ENCODE assay signal across 8 cellular contexts in genomic region chr1:172746091-172746949, GRCh38.
A peak's percentile ranks its signal among the peaks of the same experiment; 100 is the strongest.
DNase-seq lines count a peak whose midpoint lies in the region; ATAC-seq, FAIRE-seq and TF ChIP-seq lines count a peak whose summit lies in the region.

No MANE protein-coding gene starts in this region.

- H4K20me1 ChIP-seq in DOHH2 (ENCODE audit: control insufficient read depth, insufficient read depth, low read depth, low read length) (no peaks in the 10 kb centered on the region), SU-DHL-6 (ENCODE audit: low read depth, low read length) (no peaks in the 10 kb centered on the region)

- H3K27me3 ChIP-seq in DOHH2 (ENCODE audit: control insufficient read depth, low read length) (no peaks in the 10 kb centered on the region), SU-DHL-6 (ENCODE audit: low read length) (no peaks in the 10 kb centered on the region), neutrophil (no peaks in the 10 kb centered on the region)

- ATAC-seq in GM19463 (IDR thresholded peaks at IDR 0.05; ENCODE audit: unreplicated experiment), result peak; percentile 86
- ATAC-seq in HG03460 (IDR thresholded peaks at IDR 0.05; ENCODE audit: unreplicated experiment), result peak; percentile 86

- no peaks in the 10 kb centered on the region for H3K9me3 ChIP-seq in DOHH2 (ENCODE audit: control insufficient read depth, insufficient read depth, low read length)
- H3K9me3 ChIP-seq in SU-DHL-6 (ENCODE audit: insufficient read depth, low read length), result no peaks in the 10 kb centered on the region
- no peaks in the 10 kb centered on the region for H3K9me3 ChIP-seq in neutrophil

- H3K27ac ChIP-seq in DOHH2 (ENCODE audit: low read depth, low read length), result 0 out of 2 replicates have a peak overlapping the region, but pooled peaks have one; percentile 10
- no peak overlapping the region for H3K27ac ChIP-seq in SU-DHL-6 (ENCODE audit: low read depth, low read length)
- H3K27ac ChIP-seq in neutrophil, result peak overlapping the region; percentile 70

- no peaks in the 10 kb centered on the region for H3K36me3 ChIP-seq in DOHH2 (ENCODE audit: control insufficient read depth, low read length)
- H3K36me3 ChIP-seq in SU-DHL-6 (ENCODE audit: low read length), result no peaks in the 10 kb centered on the region
- H3K36me3 ChIP-seq in neutrophil, result no peaks in the 10 kb centered on the region

- no peaks in the 10 kb centered on the region for H3K79me2 ChIP-seq in DOHH2 (ENCODE audit: control insufficient read depth, low read length)
- no peaks in the 10 kb centered on the region for H3K79me2 ChIP-seq in SU-DHL-6 (ENCODE audit: insufficient read depth, low read length)

- H2AFZ ChIP-seq in SU-DHL-6 (ENCODE audit: low read depth, low read length, severe bottlenecking), result no peak overlapping the region

- peak; percentile 60 for FAIRE-seq in endometrium (lab: Jason Lieb, UNC)

- peak overlapping the region; percentile 34 for H3K4me3 ChIP-seq in DOHH2 (ENCODE audit: low read length)
- no peak overlapping the region for H3K4me3 ChIP-seq in SU-DHL-6 (ENCODE audit: insufficient read depth, low read length, poor library complexity, severe bottlenecking)
- peak overlapping the region in 1 of 2 experiments; percentile 22 for H3K4me3 ChIP-seq in neutrophil (ENCODE audit: low read depth in 1 of 2, low read length in 1 of 2)

- TF ChIP-seq CTCF in DOHH2 (IDR thresholded peaks at IDR 0.05; ENCODE audit: low read depth, low read length, poor library complexity, severe bottlenecking), result no peak
- TF ChIP-seq CTCF in SU-DHL-6 (IDR thresholded peaks at IDR 0.05; ENCODE audit: insufficient read depth, low read length, poor library complexity, severe bottlenecking), result no peak
- no peak for TF ChIP-seq CTCF in neutrophil (IDR thresholded peaks at IDR 0.05)

- H3K4me1 ChIP-seq in DOHH2 (ENCODE audit: control insufficient read depth, low read length) (peaks cover 27% of the 10 kb centered on the region), neutrophil (ENCODE audit: control insufficient read depth in 1 of 2, insufficient read depth in 1 of 2, low read depth in 1 of 2, low read length in 1 of 2) (peaks cover 16 to 21% of the 10 kb centered on the region in 2 experiments)

- no peak overlapping the region for H3K9ac ChIP-seq in SU-DHL-6 (ENCODE audit: low read length)

- DNase-seq in NCI-H1417 treated with DMSO at 0.1 percent for 48 hours (lab: John Stamatoyannopoulos, UW), result no peak
- DNase-seq in NCI-H345 treated with DMSO at 0.1 percent for 48 hours (lab: John Stamatoyannopoulos, UW; ENCODE audit: unreplicated experiment), result no peak

- H3K4me2 ChIP-seq in DOHH2 (ENCODE audit: low read length) (peak overlapping the region; percentile 61), SU-DHL-6 (ENCODE audit: low read depth, low read length, poor library complexity, severe bottlenecking) (peak overlapping the region; percentile 34)

- H3F3A ChIP-seq in DOHH2 (ENCODE audit: control insufficient read depth, insufficient read depth) (peaks cover 3% of the 10 kb centered on the region; the same call in 1 of the 2 replicates), SU-DHL-6 (ENCODE audit: insufficient read depth) (0 out of 2 replicates have a peak, but pooled peaks cover 4% of the 10 kb centered on the region)

- H3K9me2 ChIP-seq in DOHH2 (replicated peaks; ENCODE audit: control insufficient read depth, low read length), result no peaks in the 10 kb centered on the region
- no peaks in the 10 kb centered on the region for H3K9me2 ChIP-seq in SU-DHL-6 (replicated peaks; ENCODE audit: insufficient read depth, low read length)
